ENCODE assay signal across 8 cellular contexts in genomic region chr1:19311503-19311930, GRCh38. TPM values are rescaled to one million over a fixed set of nuclear protein-coding genes. Genes with fewer than 3 reads are reported as not detected.
DNase-seq lines count a peak whose midpoint lies in the region; ATAC-seq, FAIRE-seq and TF ChIP-seq lines count a peak whose summit lies in the region.

No MANE protein-coding gene starts in this region.

- H3K27ac Mint-ChIP-seq in activated naive CD8-positive, alpha-beta T cell treated with anti-CD3 and anti-CD28 coated beads, Interleukin-2, amount 10 ng/mL, durations not matched to agents 7 days and 5 days = peak overlapping the region; percentile 83

- peaks cover 3% of the 10 kb centered on the region for H3K4me1 ChIP-seq in iPS-18a (ENCODE audit: control insufficient read depth, low read depth, low read length)

- POLR2A ChIA-PET in activated naive CD8-positive, alpha-beta T cell treated with anti-CD3 and anti-CD28 coated beads, Interleukin-2, amount 10 ng/mL, durations not matched to agents 7 days and 5 days (lab: Charles Lee) = interaction anchor here (0.8 kb wide), 1 partner anchor 101 kb away, joined by 3 read pairs; the partner anchor contains the start of gene UBR4

- H3K36me3 Mint-ChIP-seq in activated naive CD8-positive, alpha-beta T cell treated with anti-CD3 and anti-CD28 coated beads, Interleukin-2, amount 10 ng/mL, durations not matched to agents 7 days and 5 days = peaks cover 8% of the 10 kb centered on the region

- peaks cover 11% of the 10 kb centered on the region for H3K27me3 ChIP-seq in iPS-18a (ENCODE audit: control insufficient read depth, insufficient read depth, low read length)

- peak overlapping the region; percentile 84 for H3K4me3 ChIP-seq in iPS-18a (ENCODE audit: low read length)

- H3K27me3 Mint-ChIP-seq in activated naive CD8-positive, alpha-beta T cell treated with anti-CD3 and anti-CD28 coated beads, Interleukin-2, amount 10 ng/mL, durations not matched to agents 7 days and 5 days = no peaks in the 10 kb centered on the region

- H3K9me3 ChIP-seq in iPS-18a (ENCODE audit: control insufficient read depth, low read depth, low read length) = no peaks in the 10 kb centered on the region

- H3K9ac ChIP-seq in iPS-18a (ENCODE audit: low read length) = peak overlapping the region; percentile 69

- DNase-seq in activated CD4-positive, CD25-positive, alpha-beta regulatory T cell (lab: John Stamatoyannopoulos, UW) = no peak
- peak; percentile 50 for DNase-seq in HT-29 (ENCODE audit: low spot score)
- DNase-seq in activated naive CD8-positive, alpha-beta T cell treated with anti-CD3 and anti-CD28 coated beads, Interleukin-2, amount 10 ng/mL, durations not matched to agents 7 days and 5 days = no peak
- peak; percentile 8 for DNase-seq in stimulated activated CD8-positive, alpha-beta memory T cell treated with anti-CD3 and anti-CD28 coated beads, Interleukin-12 subunit alpha, Interleukin-12 subunit beta, amount 100 ng/mL, for 4 hours (ENCODE audit: low read depth)
- DNase-seq in GM12892 (ENCODE audit: insufficient read length) = no peak
- no peak for DNase-seq in activated gamma-delta T cell treated with Interleukin-2 at 50 U/mL for 16 hours

- FAIRE-seq in GM12892 (lab: Jason Lieb, UNC) = no peak

- H3K27ac ChIP-seq in iPS-18a (ENCODE audit: low read length) = no peak overlapping the region

- peaks cover 38% of the 10 kb centered on the region for H3K4me1 Mint-ChIP-seq in activated naive CD8-positive, alpha-beta T cell treated with anti-CD3 and anti-CD28 coated beads, Interleukin-2, amount 10 ng/mL, durations not matched to agents 7 days and 5 days

- no peaks in the 10 kb centered on the region for H3K9me3 Mint-ChIP-seq in activated naive CD8-positive, alpha-beta T cell treated with anti-CD3 and anti-CD28 coated beads, Interleukin-2, amount 10 ng/mL, durations not matched to agents 7 days and 5 days

- H3K36me3 ChIP-seq in iPS-18a (ENCODE audit: control insufficient read depth, low read depth, low read length) = peaks cover 24% of the 10 kb centered on the region

- peak overlapping the region; percentile 95 for H3K4me3 Mint-ChIP-seq in activated naive CD8-positive, alpha-beta T cell treated with anti-CD3 and anti-CD28 coated beads, Interleukin-2, amount 10 ng/mL, durations not matched to agents 7 days and 5 days

- no peak for TF ChIP-seq POLR2A in GM12892 (IDR thresholded peaks at IDR 0.05; ENCODE audit: low read depth, low read length)

- peak; percentile 10 to 26 for ATAC-seq in activated CD4-positive, CD25-positive, alpha-beta regulatory T cell treated with anti-CD3 and anti-CD28 coated beads, Interleukin-2, amount 50 U/mL, for 24 hours
- ATAC-seq in activated naive CD8-positive, alpha-beta T cell treated with anti-CD3 and anti-CD28 coated beads, Interleukin-2, amount 10 ng/mL, durations not matched to agents 7 days and 5 days (ENCODE audit: low read depth) = peak; percentile 28

RNA-seq across cellular contexts. Expression of gene AKR7A2, which starts 0.4 kb away (rescaled TPM):
- total RNA-seq in HT-29 (2014; rRNA removed; shearing (Covaris generic)) = 202 and 211 TPM in 2 replicates
- total RNA-seq in activated naive CD8-positive, alpha-beta T cell treated with anti-CD3 and anti-CD28 coated beads, Interleukin-2, amount 10 ng/mL, durations not matched to agents 7 days and 5 days = 10 to 100 TPM; 48.5 to 49.6 TPM
- 29.5 TPM for polyA plus RNA-seq in GM12892 (2012; ENCODE audit: missing spikeins)

RNA-seq across cellular contexts. Expression of gene SLC66A1, which starts 0.6 kb away (rescaled TPM):
- total RNA-seq in HT-29 (2014; rRNA removed; shearing (Covaris generic)) = 27.2 and 27.9 TPM in 2 replicates
- total RNA-seq in activated naive CD8-positive, alpha-beta T cell treated with anti-CD3 and anti-CD28 coated beads, Interleukin-2, amount 10 ng/mL, durations not matched to agents 7 days and 5 days = 1 to 10 TPM; 9.2 to 9.6 TPM
- 3.9 TPM for polyA plus RNA-seq in GM12892 (2012; ENCODE audit: missing spikeins)

RNA-seq across cellular contexts. Expression of gene AKR7A3, which starts 22.9 kb away (rescaled TPM):
- total RNA-seq in HT-29 (2014; rRNA removed; shearing (Covaris generic)) = 136 and 142 TPM in 2 replicates
- total RNA-seq in activated naive CD8-positive, alpha-beta T cell treated with anti-CD3 and anti-CD28 coated beads, Interleukin-2, amount 10 ng/mL, durations not matched to agents 7 days and 5 days = 1 to 10 TPM in 1 of 2 experiments, under 1 TPM in 1; 0.83 to 1.0 TPM
- 0.30 TPM for polyA plus RNA-seq in GM12892 (2012; ENCODE audit: missing spikeins)

RNA-seq across cellular contexts. Expression of gene MRTO4, which starts 59.9 kb away (rescaled TPM):
- total RNA-seq in HT-29 (2014; rRNA removed; shearing (Covaris generic)) = 94.9 and 96.1 TPM in 2 replicates
- 10 to 100 TPM; 24.8 to 28.2 TPM for total RNA-seq in activated naive CD8-positive, alpha-beta T cell treated with anti-CD3 and anti-CD28 coated beads, Interleukin-2, amount 10 ng/mL, durations not matched to agents 7 days and 5 days
- 40.4 TPM for polyA plus RNA-seq in GM12892 (2012; ENCODE audit: missing spikeins)

Comparison
In these comparisons a context has a peak if more than half of its experiments do, and no peak if none do; other contexts are left out.
1. DNase-seq: peak in HT-29 (single experiment) and stimulated activated CD8-positive, alpha-beta memory T cell treated with anti-CD3 and anti-CD28 coated beads, Interleukin-12 subunit alpha, Interleukin-12 subunit beta, amount 100 ng/mL, for 4 hours (single experiment); none in activated CD4-positive, CD25-positive, alpha-beta regulatory T cell (0 of 4), activated naive CD8-positive, alpha-beta T cell treated with anti-CD3 and anti-CD28 coated beads, Interleukin-2, amount 10 ng/mL, durations not matched to agents 7 days and 5 days (single experiment), GM12892 (single experiment) and activated gamma-delta T cell treated with Interleukin-2 at 50 U/mL for 16 hours (single experiment).
2. RNA of gene AKR7A3, which starts 22.9 kb away (total RNA-seq): 136 to 142 TPM in HT-29; 0.83 to 1.0 TPM in activated naive CD8-positive, alpha-beta T cell treated with anti-CD3 and anti-CD28 coated beads, Interleukin-2, amount 10 ng/mL, durations not matched to agents 7 days and 5 days; every median in the first group is over 10 times any median in the second.